In the genomic region with DNA sequence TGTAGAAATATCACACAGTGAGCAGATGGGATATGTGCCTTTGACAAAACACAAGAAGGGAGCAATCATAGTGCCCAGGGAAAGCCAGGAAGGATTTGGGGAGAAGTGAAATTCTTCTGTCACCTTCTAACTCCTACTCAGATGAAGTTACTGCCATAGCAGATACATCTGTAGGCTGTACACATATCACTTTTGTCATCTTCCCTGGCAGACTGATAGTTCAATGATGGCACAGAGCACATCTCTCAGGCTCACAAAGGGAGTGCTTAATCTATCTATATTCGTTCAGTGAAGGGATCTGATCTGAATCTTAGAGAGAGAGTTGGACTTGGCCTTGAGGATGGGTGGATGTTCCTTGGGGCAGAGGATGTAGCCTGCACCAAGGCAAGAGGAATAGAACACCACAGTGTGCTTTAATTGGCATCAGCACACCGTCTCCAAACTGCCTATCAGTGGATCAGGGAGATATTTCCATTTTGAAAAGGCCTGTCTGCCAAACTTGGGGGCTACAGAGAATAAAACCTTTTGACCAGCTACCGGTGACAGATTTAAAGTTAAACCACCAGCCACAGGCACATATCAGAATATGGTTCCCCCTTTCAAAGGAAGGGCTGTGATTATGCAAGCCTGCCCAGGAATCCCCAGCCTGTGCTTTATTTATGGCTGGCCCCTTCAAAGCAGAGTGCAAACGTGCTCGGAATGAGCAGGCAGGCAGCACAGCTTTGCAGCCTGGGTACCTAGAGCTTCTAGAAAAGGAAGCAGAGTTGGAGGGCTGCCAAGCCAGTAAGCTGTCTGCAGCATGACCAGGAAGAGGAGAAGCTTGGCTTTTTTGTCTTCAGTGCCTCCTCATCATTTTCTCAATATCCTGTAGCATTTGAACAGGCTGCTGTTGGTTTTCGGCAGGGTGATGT, we compare ENCODE assay signal across 9 cellular contexts.
DNase-seq lines count a peak whose midpoint lies in the region; ATAC-seq and TF ChIP-seq lines count a peak whose summit lies in the region.
"Had no signal": no experiment of that assay in that cellular context is flagged by ENCODE, and none has a peak within 500 bp of the region (broad histone marks: within the 10 kb centered on the region; RNA-seq: fewer than 3 reads in every experiment).

No MANE protein-coding gene starts in this region.

- H3K4me2 ChIP-seq in DND-41 (ENCODE audit: insufficient read depth, low read length) (peak overlapping the region; percentile 35), trophoblast cell (ENCODE audit: low read length) (no peak overlapping the region)

- peak overlapping the region; percentile 59 for H2AFZ ChIP-seq in DND-41 (ENCODE audit: low read depth, low read length)
- H2AFZ ChIP-seq in trophoblast cell (ENCODE audit: insufficient read depth, low read length, poor library complexity) = no peak overlapping the region

- no peak overlapping the region for H4K12ac ChIP-seq in trophoblast cell (ENCODE audit: low read depth, low read length)

- no peak overlapping the region for H2AK5ac ChIP-seq in trophoblast cell (ENCODE audit: low read length)

- CTCF ChIA-PET in activated CD4-positive, alpha-beta T cell treated with anti-CD3 and anti-CD28 coated beads, Interleukin-2, amount 10 ng/mL, durations not matched to agents 7 days and 5 days (lab: Charles Lee) = interaction anchor here (0.7 to 1.3 kb wide), 4 partner anchors 12 to 167 kb away, joined by 3 to 4 read pairs (median 3); no protein-coding TSS in a partner anchor
- CTCF ChIA-PET in RWPE1 (lab: Yijun Ruan, JAX) = no interaction called here

- no peak for TF ChIP-seq POLR2A in upper lobe of left lung (IDR thresholded peaks at IDR 0.05)

- no peak overlapping the region for H3K9ac ChIP-seq in DND-41 (ENCODE audit: low read depth, low read length)
- H3K9ac ChIP-seq in trophoblast cell (ENCODE audit: low read length) = no peak overlapping the region

- no peak overlapping the region for H3K4ac ChIP-seq in trophoblast cell (ENCODE audit: low read depth, low read length)

- H3K4me1 ChIP-seq in DND-41 (ENCODE audit: insufficient read depth, low read length) (peaks cover 33% of the 10 kb centered on the region), trophoblast cell (ENCODE audit: control insufficient read depth in 1 of 2, insufficient read depth in 2 of 2, low read length in 2 of 2) (peaks cover 7 to 12% of the 10 kb centered on the region in 2 experiments), upper lobe of left lung (peaks cover 9 to 12% (median 10%) of the 10 kb centered on the region in 4 donors)

- H3K27ac Mint-ChIP-seq in activated CD4-positive, alpha-beta T cell treated with anti-CD3 and anti-CD28 coated beads, Interleukin-2, amount 10 ng/mL, durations not matched to agents 7 days and 5 days = peak overlapping the region; percentile 65
- H3K27ac Mint-ChIP-seq in effector memory CD8-positive, alpha-beta T cell = peak overlapping the region; percentile 91

- H3K79me2 ChIP-seq in DND-41 (ENCODE audit: insufficient read depth, low read length) (no peaks in the 10 kb centered on the region), trophoblast cell (ENCODE audit: control insufficient read depth, insufficient read depth, low read length, poor library complexity) (no peaks in the 10 kb centered on the region)

- no peak overlapping the region for H3K18ac ChIP-seq in trophoblast cell (ENCODE audit: low read length)

- H3K27me3 ChIP-seq in DND-41 (ENCODE audit: insufficient read depth, low read length, poor library complexity) = no peaks in the 10 kb centered on the region
- H3K27me3 ChIP-seq in trophoblast cell (ENCODE audit: insufficient read depth, low read length) = no peaks in the 10 kb centered on the region
- H3K27me3 ChIP-seq in upper lobe of left lung = no peaks in the 10 kb centered on the region

- H4K8ac ChIP-seq in trophoblast cell (ENCODE audit: low read depth, low read length) = no peak overlapping the region

- H3K4me3 Mint-ChIP-seq in activated CD4-positive, alpha-beta T cell treated with anti-CD3 and anti-CD28 coated beads, Interleukin-2, amount 10 ng/mL, durations not matched to agents 7 days and 5 days = no peak overlapping the region
- peak overlapping the region; percentile 16 to 54 for H3K4me3 Mint-ChIP-seq in effector memory CD8-positive, alpha-beta T cell
- H3K4me3 Mint-ChIP-seq: neural crest cell had no signal

- WGBS in trophoblast cell (ENCODE audit: extremely low coverage, insufficient coverage, insufficient read length) = no CpG with 5 or more reads among the region's 6 CpGs
- 24 to 40% methylated on average over 6 of the region's 6 CpGs for WGBS in upper lobe of left lung, 2 donors

- no peaks in the 10 kb centered on the region for H4K20me1 ChIP-seq in DND-41 (ENCODE audit: insufficient read depth, low read length)

- peak; percentile 88 for DNase-seq in DND-41
- DNase-seq in NCI-H1092 (lab: John Stamatoyannopoulos, UW) = peak; percentile 22
- DNase-seq in activated CD4-positive, alpha-beta T cell treated with anti-CD3 and anti-CD28 coated beads, Interleukin-2, amount 10 ng/mL, durations not matched to agents 7 days and 5 days = peak; percentile 79
- DNase-seq in effector memory CD8-positive, alpha-beta T cell = peak; percentile 67 to 71 (median 70)
- DNase-seq in trophoblast cell = peak; percentile 42 to 60
- peak in 1 of 2 donors; percentile 73 for DNase-seq in upper lobe of left lung
- DNase-seq in RWPE1 (ENCODE audit: low spot score) = no peak

- no peak for TF ChIP-seq CTCF in DND-41 (IDR thresholded peaks at IDR 0.05; ENCODE audit: borderline replicate concordance, extremely low read depth, low read length, poor library complexity, severe bottlenecking)
- TF ChIP-seq CTCF in upper lobe of left lung (IDR thresholded peaks at IDR 0.05) = no peak
- no peak for TF ChIP-seq CTCF in RWPE1 (conservative IDR thresholded peaks at IDR 0.05; ENCODE audit: low read depth)

- ATAC-seq in DND-41 (ENCODE audit: insufficient read depth, low read depth) (peak; percentile 96), GM21723 (IDR thresholded peaks at IDR 0.05; ENCODE audit: unreplicated experiment) (peak; percentile 67), upper lobe of left lung (ENCODE audit: low FRiP score in 2 of 2) (peak; percentile 43 to 56)
- peak; percentile 88 for ATAC-seq in effector memory CD8-positive, alpha-beta T cell (replicated peaks)

- no peak overlapping the region for H2BK5ac ChIP-seq in trophoblast cell (ENCODE audit: low read depth, low read length, poor library complexity)

- H3K36me3 Mint-ChIP-seq in activated CD4-positive, alpha-beta T cell treated with anti-CD3 and anti-CD28 coated beads, Interleukin-2, amount 10 ng/mL, durations not matched to agents 7 days and 5 days (ENCODE audit: low read depth) = peaks cover 6% of the 10 kb centered on the region
- no peaks in the 10 kb centered on the region for H3K36me3 Mint-ChIP-seq in effector memory CD8-positive, alpha-beta T cell (ENCODE audit: insufficient read depth)

- POLR2A ChIA-PET in activated CD4-positive, alpha-beta T cell treated with anti-CD3 and anti-CD28 coated beads, Interleukin-2, amount 10 ng/mL, durations not matched to agents 7 days and 5 days (lab: Charles Lee) = no interaction called here
- POLR2A ChIA-PET in RWPE1 (lab: Yijun Ruan, JAX; ENCODE audit: low non-redundant PET) = no interaction called here

- no peaks in the 10 kb centered on the region for H3K36me3 ChIP-seq in DND-41 (ENCODE audit: insufficient read depth, low read length)
- no peaks in the 10 kb centered on the region for H3K36me3 ChIP-seq in trophoblast cell (ENCODE audit: control insufficient read depth in 1 of 2, insufficient read depth in 2 of 2, low read length in 2 of 2)
- H3K36me3 ChIP-seq in upper lobe of left lung = no peaks in the 10 kb centered on the region

- H3K79me1 ChIP-seq in trophoblast cell (ENCODE audit: low read length) = no peaks in the 10 kb centered on the region

- no peak overlapping the region for H2BK120ac ChIP-seq in trophoblast cell (ENCODE audit: insufficient read depth, low read length, poor library complexity)

- H3K9me3 ChIP-seq in DND-41 (ENCODE audit: insufficient read depth, low read length, severe bottlenecking) (peaks cover 10% of the 10 kb centered on the region), trophoblast cell (ENCODE audit: insufficient read depth, low read depth, low read length) (peaks cover 4% of the 10 kb centered on the region), upper lobe of left lung (peaks cover 0 to under 1% (median under 1%) of the 10 kb centered on the region in 4 donors)

- no peaks in the 10 kb centered on the region for H3K27me3 Mint-ChIP-seq in activated CD4-positive, alpha-beta T cell treated with anti-CD3 and anti-CD28 coated beads, Interleukin-2, amount 10 ng/mL, durations not matched to agents 7 days and 5 days
- no peaks in the 10 kb centered on the region for H3K27me3 Mint-ChIP-seq in effector memory CD8-positive, alpha-beta T cell

- H3K4me3 ChIP-seq in DND-41 (ENCODE audit: low read depth in 1 of 2, low read length in 2 of 2) = no peak overlapping the region
- H3K4me3 ChIP-seq in trophoblast cell (ENCODE audit: low read depth, low read length) = no peak overlapping the region
- no peak overlapping the region for H3K4me3 ChIP-seq in upper lobe of left lung

- H3K27ac ChIP-seq in DND-41 (ENCODE audit: low read length) (peak overlapping the region; percentile 68), trophoblast cell (ENCODE audit: low read depth, low read length) (no peak overlapping the region), upper lobe of left lung (no peak overlapping the region), RWPE1 (no peak overlapping the region)

- H3K14ac ChIP-seq in trophoblast cell (ENCODE audit: low read length) = no peak overlapping the region

- H2BK12ac ChIP-seq in trophoblast cell (ENCODE audit: low read length) = no peak overlapping the region

- peaks cover 15% of the 10 kb centered on the region for H3K9me3 Mint-ChIP-seq in activated CD4-positive, alpha-beta T cell treated with anti-CD3 and anti-CD28 coated beads, Interleukin-2, amount 10 ng/mL, durations not matched to agents 7 days and 5 days
- H3K9me3 Mint-ChIP-seq in effector memory CD8-positive, alpha-beta T cell = no peaks in the 10 kb centered on the region

- TF ChIP-seq EP300 in upper lobe of left lung (IDR thresholded peaks at IDR 0.05) = no peak

- H3K4me1 Mint-ChIP-seq in activated CD4-positive, alpha-beta T cell treated with anti-CD3 and anti-CD28 coated beads, Interleukin-2, amount 10 ng/mL, durations not matched to agents 7 days and 5 days = peaks cover 40% of the 10 kb centered on the region
- peaks cover 28 to 35% of the 10 kb centered on the region in 2 donors for H3K4me1 Mint-ChIP-seq in effector memory CD8-positive, alpha-beta T cell (ENCODE audit: low read depth in 2 of 2)

- H4K91ac ChIP-seq in trophoblast cell (ENCODE audit: low read depth, low read length) = no peak overlapping the region

- no peak overlapping the region for H3K23ac ChIP-seq in trophoblast cell (ENCODE audit: low read length)
